ENCODE assay signal across 8 cellular contexts in the genomic region with DNA sequence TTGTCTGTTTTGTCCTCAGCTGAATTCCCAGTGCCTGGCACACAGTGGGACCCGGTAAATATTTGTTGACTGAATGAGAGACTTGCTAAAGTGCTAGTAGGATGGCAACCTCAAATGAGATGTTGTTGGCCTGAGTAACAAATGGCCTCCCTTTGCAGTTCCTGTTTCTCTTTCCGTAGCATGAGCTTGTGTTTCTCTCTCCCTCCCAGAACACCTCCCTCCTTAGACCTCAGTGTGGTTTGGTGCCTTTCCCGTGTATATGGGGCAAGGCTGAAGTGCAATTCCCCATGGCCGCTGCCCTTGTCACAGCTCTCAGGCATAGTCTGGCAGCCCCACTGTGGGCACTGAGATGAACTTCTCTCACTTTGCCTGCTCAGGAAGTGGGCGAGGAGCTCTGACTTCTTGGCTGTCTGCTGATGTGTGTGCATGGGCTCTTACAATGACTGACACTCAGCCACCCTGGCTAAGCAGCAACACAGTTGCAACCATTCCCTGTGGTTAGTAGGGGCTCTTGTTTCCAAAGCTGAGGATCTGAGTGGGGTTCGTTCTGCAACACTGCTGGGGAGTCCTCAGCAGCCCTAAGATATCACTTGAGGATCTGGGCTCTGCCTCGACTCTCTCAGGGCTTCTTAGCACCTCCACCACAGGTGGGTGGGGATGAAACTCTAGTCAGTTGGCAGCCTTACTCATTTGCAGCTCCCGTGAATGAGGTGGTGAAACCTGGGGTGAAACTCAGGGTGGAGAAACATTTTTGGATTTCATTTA.
A peak's percentile ranks its signal among the peaks of the same experiment; 100 is the strongest.
DNase-seq lines count a peak whose midpoint lies in the region; ATAC-seq and TF ChIP-seq lines count a peak whose summit lies in the region.

No MANE protein-coding gene starts in this region.

- H3K4me3 Mint-ChIP-seq in activated naive CD4-positive, alpha-beta T cell treated with anti-CD3 and anti-CD28 coated beads, Interleukin-2, amount 50 U/mL, for 24 hours = peak overlapping the region; percentile 85
- H3K4me3 Mint-ChIP-seq in glutamatergic neuron (ENCODE audit: unreplicated experiment) = no peak overlapping the region

- no peaks in the 10 kb centered on the region for H3F3A ChIP-seq in SU-DHL-6 (ENCODE audit: insufficient read depth)

- H3K79me2 ChIP-seq in SU-DHL-6 (ENCODE audit: insufficient read depth, low read length) = no peaks in the 10 kb centered on the region

- H3K27me3 Mint-ChIP-seq in activated naive CD4-positive, alpha-beta T cell treated with anti-CD3 and anti-CD28 coated beads, Interleukin-2, amount 50 U/mL, for 24 hours = no peaks in the 10 kb centered on the region
- peaks cover 4% of the 10 kb centered on the region for H3K27me3 Mint-ChIP-seq in glutamatergic neuron (ENCODE audit: unreplicated experiment)

- H3K27ac Mint-ChIP-seq in activated naive CD4-positive, alpha-beta T cell treated with anti-CD3 and anti-CD28 coated beads, Interleukin-2, amount 50 U/mL, for 24 hours = peak overlapping the region; percentile 96
- no peak overlapping the region for H3K27ac Mint-ChIP-seq in glutamatergic neuron (ENCODE audit: unreplicated experiment)

- H3K36me3 ChIP-seq in SU-DHL-6 (ENCODE audit: low read length) = no peaks in the 10 kb centered on the region

- peaks cover 83% of the 10 kb centered on the region for H3K4me1 Mint-ChIP-seq in activated naive CD4-positive, alpha-beta T cell treated with anti-CD3 and anti-CD28 coated beads, Interleukin-2, amount 50 U/mL, for 24 hours
- no peaks in the 10 kb centered on the region for H3K4me1 Mint-ChIP-seq in glutamatergic neuron (ENCODE audit: low read depth, unreplicated experiment)

- intact Hi-C loops in dorsolateral prefrontal cortex (cut with DNase I) = no loop called here

- H3K4me3 ChIP-seq in SU-DHL-6 (ENCODE audit: insufficient read depth, low read length, poor library complexity, severe bottlenecking) (no peak overlapping the region), dorsolateral prefrontal cortex (no peak overlapping the region)

- no peaks in the 10 kb centered on the region for H3K9me3 Mint-ChIP-seq in activated naive CD4-positive, alpha-beta T cell treated with anti-CD3 and anti-CD28 coated beads, Interleukin-2, amount 50 U/mL, for 24 hours
- peaks cover 1% of the 10 kb centered on the region for H3K9me3 Mint-ChIP-seq in glutamatergic neuron (ENCODE audit: unreplicated experiment)

- H4K20me1 ChIP-seq in SU-DHL-6 (ENCODE audit: low read depth, low read length) = no peaks in the 10 kb centered on the region

- H3K9me2 ChIP-seq in SU-DHL-6 (replicated peaks; ENCODE audit: insufficient read depth, low read length) = no peaks in the 10 kb centered on the region

- ATAC-seq in GM18867 (IDR thresholded peaks at IDR 0.05; ENCODE audit: unreplicated experiment) (peak; percentile 77), HG02943 (IDR thresholded peaks at IDR 0.05; ENCODE audit: low read depth, unreplicated experiment) (peak; percentile 86)

- no peaks in the 10 kb centered on the region for H3K36me3 Mint-ChIP-seq in activated naive CD4-positive, alpha-beta T cell treated with anti-CD3 and anti-CD28 coated beads, Interleukin-2, amount 50 U/mL, for 24 hours
- H3K36me3 Mint-ChIP-seq in glutamatergic neuron (ENCODE audit: unreplicated experiment) = no peaks in the 10 kb centered on the region

- peak; percentile 85 for DNase-seq in stimulated activated CD4-positive, alpha-beta T cell treated with anti-CD3 and anti-CD28 coated beads, Interleukin-15, amount 100 ng/mL, for 24 hours
- DNase-seq in GM03348 (ENCODE audit: low spot score) = no peak
- DNase-seq in dorsolateral prefrontal cortex = no peak
- DNase-seq in glutamatergic neuron = no peak

- H3K9me3 ChIP-seq in SU-DHL-6 (ENCODE audit: insufficient read depth, low read length) = no peaks in the 10 kb centered on the region

- no peak overlapping the region; the same call in 1 of the 2 replicates for H3K9ac ChIP-seq in SU-DHL-6 (ENCODE audit: low read length)

- H3K27me3 ChIP-seq in SU-DHL-6 (ENCODE audit: low read length) (no peaks in the 10 kb centered on the region), dorsolateral prefrontal cortex (no peaks in the 10 kb centered on the region)

- H3K27ac ChIP-seq in SU-DHL-6 (ENCODE audit: low read depth, low read length) = no peak overlapping the region
- no peak overlapping the region for H3K27ac ChIP-seq in dorsolateral prefrontal cortex

- H2AFZ ChIP-seq in SU-DHL-6 (ENCODE audit: low read depth, low read length, severe bottlenecking) = peak overlapping the region; percentile 73

- no peak for TF ChIP-seq CTCF in SU-DHL-6 (IDR thresholded peaks at IDR 0.05; ENCODE audit: insufficient read depth, low read length, poor library complexity, severe bottlenecking)
- no peak for TF ChIP-seq CTCF in dorsolateral prefrontal cortex (IDR thresholded peaks at IDR 0.05 in 54 of 56, conservative IDR thresholded peaks at IDR 0.05 in 2 of 56; ENCODE audit: low read depth in 1 of 56, partially characterized antibody in 56 of 56)
- TF ChIP-seq CTCF in glutamatergic neuron (IDR thresholded peaks at IDR 0.05; ENCODE audit: partially characterized antibody, unreplicated experiment) = no peak

- H3K4me2 ChIP-seq in SU-DHL-6 (ENCODE audit: low read depth, low read length, poor library complexity, severe bottlenecking) = peak overlapping the region; percentile 24
